Comparison of ENCODE assay signal across 22 cellular contexts in genomic region chr10:59312247-59312646, GRCh38. TPM values are rescaled to one million over a fixed set of nuclear protein-coding genes. Genes with fewer than 3 reads are reported as not detected.
DNase-seq lines count a peak whose midpoint lies in the region; ATAC-seq, FAIRE-seq and TF ChIP-seq lines count a peak whose summit lies in the region.
"Had no signal": no experiment of that assay in that cellular context is flagged by ENCODE, and none has a peak within 500 bp of the region (broad histone marks: within the 10 kb centered on the region; RNA-seq: fewer than 3 reads in every experiment).

No MANE protein-coding gene starts in this region.

- H3K27me3 ChIP-seq in dorsolateral prefrontal cortex: no peaks in the 10 kb centered on the region
- no peaks in the 10 kb centered on the region for H3K27me3 ChIP-seq in layer of hippocampus (ENCODE audit: control insufficient read depth, insufficient read depth, low read length)
- H3K27me3 ChIP-seq in gastrocnemius medialis: no peaks in the 10 kb centered on the region
- no peaks in the 10 kb centered on the region for H3K27me3 ChIP-seq in foreskin keratinocyte
- H3K27me3 ChIP-seq: BE2C had no signal

- no peak for FAIRE-seq in GM12891 (lab: Jason Lieb, UNC)
- FAIRE-seq: A204.1, G401.6, GM12892, GM18507 had no signal

- DNase-seq in dorsolateral prefrontal cortex (no peak), gastrocnemius medialis (no peak), endothelial cell (ENCODE audit: low spot score) (no peak), foreskin keratinocyte (no peak), GM12891 (ENCODE audit: insufficient read length, low spot score) (no peak), NOMO-1 treated with dmso at 0.1 percent for 144 hours (lab: John Stamatoyannopoulos, UW; ENCODE audit: unreplicated experiment) (no peak)
- DNase-seq: ACHN; BE2C; C1 segment of cervical spinal cord; CD4-positive, CD25-positive, alpha-beta regulatory T cell; CD8-positive, alpha-beta memory T cell; COR-L47; DMS 273 treated with DMSO at 0.1 percent for 48 hours; DMS53; GM23248 had no signal

- H3K4me3 Mint-ChIP-seq in endothelial cell (ENCODE audit: unreplicated experiment): no peak overlapping the region
- H3K4me3 Mint-ChIP-seq: CD4-positive, CD25-positive, alpha-beta regulatory T cell; CD8-positive, alpha-beta memory T cell had no signal

- H3K9me3 ChIP-seq in gastrocnemius medialis: no peaks in the 10 kb centered on the region
- H3K9me3 ChIP-seq: BE2C, HAP-1 had no signal

- H3K36me3 ChIP-seq in gastrocnemius medialis: no peaks in the 10 kb centered on the region
- H3K36me3 ChIP-seq: BE2C, HAP-1 had no signal

- H3K27ac Mint-ChIP-seq in endothelial cell (ENCODE audit: unreplicated experiment): no peak overlapping the region
- H3K27ac Mint-ChIP-seq: CD4-positive, CD25-positive, alpha-beta regulatory T cell; CD8-positive, alpha-beta memory T cell had no signal

- TF ChIP-seq POLR2A in gastrocnemius medialis (IDR thresholded peaks at IDR 0.05) (no peak), GM12891 (IDR thresholded peaks at IDR 0.05; ENCODE audit: low read depth, low read length) (no peak)

- peaks cover 2% of the 10 kb centered on the region for H3K27me3 Mint-ChIP-seq in endothelial cell (ENCODE audit: unreplicated experiment)
- H3K27me3 Mint-ChIP-seq: CD4-positive, CD25-positive, alpha-beta regulatory T cell; CD8-positive, alpha-beta memory T cell had no signal

- H3K36me3 Mint-ChIP-seq in endothelial cell (ENCODE audit: low read depth, unreplicated experiment): peaks cover 22% of the 10 kb centered on the region
- H3K36me3 Mint-ChIP-seq: CD4-positive, CD25-positive, alpha-beta regulatory T cell; CD8-positive, alpha-beta memory T cell had no signal

- in situ Hi-C loops in gastrocnemius medialis (cut with MboI; ENCODE audit: low sequenced_read_pairs in 4 of 4): no loop called here

- H3K4me1 ChIP-seq in gastrocnemius medialis: peaks cover 68 to 88% of the 10 kb centered on the region in 2 donors
- H3K4me1 ChIP-seq in foreskin keratinocyte: no peaks in the 10 kb centered on the region
- H3K4me1 ChIP-seq: BE2C, HAP-1 had no signal

- peaks cover 5% of the 10 kb centered on the region for H3K4me1 Mint-ChIP-seq in endothelial cell (ENCODE audit: unreplicated experiment)
- H3K4me1 Mint-ChIP-seq: CD4-positive, CD25-positive, alpha-beta regulatory T cell; CD8-positive, alpha-beta memory T cell had no signal

- no peak for TF ChIP-seq CTCF in dorsolateral prefrontal cortex (IDR thresholded peaks at IDR 0.05 in 54 of 56, conservative IDR thresholded peaks at IDR 0.05 in 2 of 56; ENCODE audit: low read depth in 1 of 56, partially characterized antibody in 56 of 56)
- no peak for TF ChIP-seq CTCF in gastrocnemius medialis (IDR thresholded peaks at IDR 0.05 in 4 of 5, conservative IDR thresholded peaks at IDR 0.05 in 1 of 5)
- TF ChIP-seq CTCF in endothelial cell (IDR thresholded peaks at IDR 0.05; ENCODE audit: unreplicated experiment): no peak
- no peak for TF ChIP-seq CTCF in foreskin keratinocyte (conservative IDR thresholded peaks at IDR 0.05)

- no peaks in the 10 kb centered on the region for H3K9me3 Mint-ChIP-seq in endothelial cell (ENCODE audit: unreplicated experiment)

- H3K27ac ChIP-seq in dorsolateral prefrontal cortex (peak overlapping the region in 51 of 59 donors; percentile 3 to 100 (median 68)), layer of hippocampus (ENCODE audit: low read depth, low read length) (peak overlapping the region; percentile 33), gastrocnemius medialis (peak overlapping the region in 3 of 4 donors; percentile 24 to 75 (median 66)), foreskin keratinocyte (no peak overlapping the region)
- H3K27ac ChIP-seq: GM23248, HL-60 had no signal

- H3K4me3 ChIP-seq in dorsolateral prefrontal cortex: no peak overlapping the region
- no peak overlapping the region for H3K4me3 ChIP-seq in gastrocnemius medialis
- H3K4me3 ChIP-seq: GM23248, HAP-1 had no signal

- intact Hi-C loops in dorsolateral prefrontal cortex (cut with DNase I): no loop called here
- intact Hi-C loops in gastrocnemius medialis (cut with DNase I; ENCODE audit: low total_unique reads): no loop called here

- ATAC-seq in gastrocnemius medialis: no peak
- ATAC-seq in foreskin keratinocyte: no peak

TF ChIP-seq in GM12891, 5 proteins besides CTCF, POLR2A, EP300 and RAD21:
- TF ChIP-seq POLR2AphosphoS5 (IDR thresholded peaks at IDR 0.05; ENCODE audit: low read depth, low read length): no peak
- no peak for TF ChIP-seq PAX5 (IDR thresholded peaks at IDR 0.05; ENCODE audit: insufficient read depth, low read length, severe bottlenecking)
- no peak for TF ChIP-seq TAF1 (IDR thresholded peaks at IDR 0.05; ENCODE audit: low read depth, low read length)
- TF ChIP-seq POU2F2 (IDR thresholded peaks at IDR 0.05; ENCODE audit: low read depth, low read length): no peak
- TF ChIP-seq SPI1 (IDR thresholded peaks at IDR 0.05; ENCODE audit: low read depth, low read length): no peak

RNA-seq across cellular contexts. Expression of gene FAM13C, which starts 50.1 kb away (rescaled TPM):
- total RNA-seq in dorsolateral prefrontal cortex (100 to 1,000 TPM in 44 of 120 experiments, 10 to 100 TPM in 76; 54.6 to 219 (median 93.7) TPM), gastrocnemius medialis (100 to 1,000 TPM in 1 of 4 donors, 10 to 100 TPM in 2, 1 to 10 TPM in 1; 6.0 to 125 (median 17.6) TPM), endothelial cell (ENCODE audit: unreplicated experiment) (57.9 TPM), foreskin keratinocyte (0.35 and 0.65 TPM in 2 replicates)
- 0.11 TPM in 2 replicates for polyA plus RNA-seq in foreskin keratinocyte
- polyA plus RNA-seq in GM12891 (2012; ENCODE audit: low read depth, missing spikeins): not detected
- total RNA-seq: CD4-positive, CD25-positive, alpha-beta regulatory T cell; CD8-positive, alpha-beta memory T cell had no signal
- polyA plus RNA-seq: CD4-positive, CD25-positive, alpha-beta regulatory T cell; CD8-positive, alpha-beta memory T cell had no signal
